In the genomic region with DNA sequence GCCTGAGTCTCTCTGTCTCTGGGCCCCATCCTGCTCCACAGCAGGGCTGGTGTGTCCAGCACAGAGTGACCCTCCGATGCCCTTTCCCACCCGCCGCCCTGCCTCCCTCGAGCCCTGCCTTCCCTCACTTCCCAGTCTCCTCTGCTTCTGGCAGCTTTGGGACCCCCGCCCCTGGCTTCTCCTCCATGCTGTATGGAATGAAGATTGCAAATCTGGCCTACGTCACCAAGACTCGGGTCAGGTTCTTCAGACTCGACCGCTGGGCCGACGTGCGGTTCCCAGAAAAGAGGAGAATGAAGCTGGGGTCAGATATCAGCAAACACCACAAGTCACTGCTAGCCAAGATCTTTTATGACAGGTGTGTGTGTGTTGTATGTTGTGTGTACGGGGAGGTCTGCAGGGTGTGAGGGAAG, we compare ENCODE assay signal across 10 cellular contexts. TPM values are rescaled to one million over a fixed set of nuclear protein-coding genes. Genes with fewer than 3 reads are reported as not detected.
DNase-seq lines count a peak whose midpoint lies in the region; ATAC-seq, FAIRE-seq and TF ChIP-seq lines count a peak whose summit lies in the region.
"Had no signal": no experiment of that assay in that cellular context is flagged by ENCODE, and none has a peak within 500 bp of the region (broad histone marks: within the 10 kb centered on the region; RNA-seq: fewer than 3 reads in every experiment).

No MANE protein-coding gene starts in this region.

- no peak overlapping the region for H3K4me3 Mint-ChIP-seq in natural killer cell treated with Interleukin-12 subunit alpha and Interleukin-12 subunit beta and Interleukin-15 and Interleukin-18, amount 100 ng/mL, for 72 hours

- peaks cover 9 to 25% of the 10 kb centered on the region in 2 donors for H3K4me1 Mint-ChIP-seq in natural killer cell treated with Interleukin-12 subunit alpha and Interleukin-12 subunit beta and Interleukin-15 and Interleukin-18, amount 100 ng/mL, for 72 hours (ENCODE audit: low read depth in 2 of 2)

- peaks cover 9% of the 10 kb centered on the region for H3K9me1 ChIP-seq in K562 (ENCODE audit: control insufficient read depth, insufficient read depth, low read length)

- WGBS in K562 (ENCODE audit: insufficient coverage, low coverage, missing lambda C conversion rate), result 25% methylated on average over 13 of the region's 13 CpGs
- 89 to 92% methylated on average over 13 of the region's 13 CpGs for WGBS in sigmoid colon, 2 donors
- 84% methylated on average over 13 of the region's 13 CpGs for WGBS in suprapubic skin
- 71% methylated on average over 13 of the region's 13 CpGs for WGBS in prostate gland

- peak overlapping the region in 1 of 2 experiments; percentile 62; a peak in 2 of 4 replicates for H3K9ac ChIP-seq in K562 (ENCODE audit: insufficient read depth in 1 of 2, low read depth in 2 of 2, low read length in 2 of 2)

- no peak overlapping the region for H2AFZ ChIP-seq in K562 (ENCODE audit: low read depth, low read length)

- peaks cover 3% of the 10 kb centered on the region; the same call in 1 of the 3 replicates for H3K79me2 ChIP-seq in K562 (ENCODE audit: control insufficient read depth, insufficient read depth, low read length)

- DNase-seq in H7 (peak; percentile 36), K562 (ENCODE audit: extremely low read depth in 1 of 4, low spot score in 3 of 4) (peak in 1 of 4 experiments; percentile 67), islet precursor cell (peak; percentile 49), sigmoid colon (no peak), suprapubic skin (ENCODE audit: low spot score in 2 of 2) (no peak), prostate gland (ENCODE audit: low spot score) (no peak)
- DNase-seq in natural killer cell treated with Interleukin-12 subunit alpha and Interleukin-12 subunit beta and Interleukin-15 and Interleukin-18, amount 100 ng/mL, for 72 hours (ENCODE audit: low spot score), result no peak
- DNase-seq: NCI-H187, RPMI8226 had no signal

- peak overlapping the region in 1 of 2 donors; percentile 70 for H3K27ac Mint-ChIP-seq in natural killer cell treated with Interleukin-12 subunit alpha and Interleukin-12 subunit beta and Interleukin-15 and Interleukin-18, amount 100 ng/mL, for 72 hours
- H3K27ac Mint-ChIP-seq: activated T-helper 2 cell treated with anti-CD3 and anti-CD28 coated beads, Interferon-gamma antibody, Interleukin-2, Interleukin-4, amounts not matched to agents 10 μg/mL and 5 μg/mL and 100 μg/mL, durations not matched to agents 14 hours and 24 hours and 36 hours had no signal

- no peak overlapping the region for H3K4me2 ChIP-seq in K562 (ENCODE audit: insufficient read depth, low read length)

- H4K20me1 ChIP-seq in K562 (replicated peaks; ENCODE audit: control insufficient read depth, insufficient read depth, low read length), result peaks cover 6% of the 10 kb centered on the region

- CTCF ChIA-PET in K562 (lab: Yijun Ruan, JAX; ENCODE audit: low intra/inter-chr PET ratio), result no interaction called here

- TF ChIP-seq RAD21 in K562 (CRISPR knock-in tag; conservative IDR thresholded peaks at IDR 0.05 in 1 of 2, IDR thresholded peaks at IDR 0.05 in 1 of 2), result no peak

- H3K9me3 Mint-ChIP-seq in natural killer cell treated with Interleukin-12 subunit alpha and Interleukin-12 subunit beta and Interleukin-15 and Interleukin-18, amount 100 ng/mL, for 72 hours, result no peaks in the 10 kb centered on the region
- H3K9me3 Mint-ChIP-seq: activated T-helper 2 cell treated with anti-CD3 and anti-CD28 coated beads, Interferon-gamma antibody, Interleukin-2, Interleukin-4, amounts not matched to agents 10 μg/mL and 5 μg/mL and 100 μg/mL, durations not matched to agents 14 hours and 24 hours and 36 hours had no signal

- no peaks in the 10 kb centered on the region for H3K27me3 Mint-ChIP-seq in natural killer cell treated with Interleukin-12 subunit alpha and Interleukin-12 subunit beta and Interleukin-15 and Interleukin-18, amount 100 ng/mL, for 72 hours

- POLR2A ChIA-PET in K562 (lab: Yijun Ruan, JAX), result interaction anchor here (0.6 to 3.2 kb wide), 5 partner anchors 9 to 102 kb away, joined by 3 to 30 read pairs (median 9); a partner anchor contains a TSS

- ATAC-seq in K562, result peak; percentile 54
- ATAC-seq in natural killer cell treated with Interleukin-12 subunit alpha and Interleukin-12 subunit beta and Interleukin-15 and Interleukin-18, amount 100 ng/mL, for 72 hours, result no peak

- H3K4me1 ChIP-seq in K562 (replicated peaks in 1 of 2; ENCODE audit: control insufficient read depth in 2 of 2, insufficient read depth in 2 of 2, low read length in 2 of 2) (peaks cover 18% of the 10 kb centered on the region in 2 experiments; a peak in 4 of 5 replicates), sigmoid colon (peaks cover 0 to 9% (median 3%) of the 10 kb centered on the region in 4 donors), suprapubic skin (peaks cover 30% of the 10 kb centered on the region), prostate gland (replicated peaks) (no peaks in the 10 kb centered on the region)

- no peak for TF ChIP-seq CTCF in K562 (IDR thresholded peaks at IDR 0.05 in 2 of 3, conservative IDR thresholded peaks at IDR 0.05 in 1 of 3; ENCODE audit: insufficient read depth in 2 of 3, low read depth in 1 of 3, low read length in 3 of 3)
- TF ChIP-seq CTCF in sigmoid colon (IDR thresholded peaks at IDR 0.05), result no peak
- no peak for TF ChIP-seq CTCF in suprapubic skin (IDR thresholded peaks at IDR 0.05)
- no peak for TF ChIP-seq CTCF in prostate gland (IDR thresholded peaks at IDR 0.05)

- H3K36me3 ChIP-seq in H7 (replicated peaks; ENCODE audit: control insufficient read depth, insufficient read depth, low read length) (peaks cover 4% of the 10 kb centered on the region), K562 (ENCODE audit: control insufficient read depth, insufficient read depth, low read length) (peaks cover 60% of the 10 kb centered on the region), sigmoid colon (peaks cover 17 to 55% (median 23%) of the 10 kb centered on the region in 4 donors), suprapubic skin (peaks cover 53% of the 10 kb centered on the region), prostate gland (peaks cover 0 to 3% of the 10 kb centered on the region in 2 donors)

- FAIRE-seq in K562 (lab: Jason Lieb, UNC), result peak; percentile 85

- TF ChIP-seq POLR2A in K562 (conservative IDR thresholded peaks at IDR 0.05) (no peak), sigmoid colon (IDR thresholded peaks at IDR 0.05) (no peak), suprapubic skin (IDR thresholded peaks at IDR 0.05) (no peak), prostate gland (IDR thresholded peaks at IDR 0.05) (no peak)

- no TSS peak for BruUV-seq in K562 (replicated peaks; lab: Mats Ljungman, UMichigan)

- H3K4me3 ChIP-seq in H7 (ENCODE audit: insufficient read depth, low read depth, low read length), result no peak overlapping the region
- H3K4me3 ChIP-seq in K562, result no peak overlapping the region
- H3K4me3 ChIP-seq in sigmoid colon, result no peak overlapping the region
- no peak overlapping the region for H3K4me3 ChIP-seq in suprapubic skin
- no peak overlapping the region for H3K4me3 ChIP-seq in prostate gland

- H3K9me3 ChIP-seq in K562 (replicated peaks; ENCODE audit: control insufficient read depth, insufficient read depth, low read depth, low read length) (no peaks in the 10 kb centered on the region), sigmoid colon (no peaks in the 10 kb centered on the region), suprapubic skin (no peaks in the 10 kb centered on the region), prostate gland (no peaks in the 10 kb centered on the region)

- no peaks in the 10 kb centered on the region for H3K27me3 ChIP-seq in H7 (ENCODE audit: control insufficient read depth, insufficient read depth, low read length)
- H3K27me3 ChIP-seq in K562 (ENCODE audit: control insufficient read depth in 2 of 2, insufficient read depth in 2 of 2, low read length in 2 of 2), result no peaks in the 10 kb centered on the region
- H3K27me3 ChIP-seq in sigmoid colon, result no peaks in the 10 kb centered on the region
- no peaks in the 10 kb centered on the region for H3K27me3 ChIP-seq in suprapubic skin
- no peaks in the 10 kb centered on the region for H3K27me3 ChIP-seq in prostate gland (replicated peaks; ENCODE audit: insufficient read depth)

- intact Hi-C loops in K562 (cut with micrococcal nuclease), result no loop called here
- intact Hi-C loops in sigmoid colon (cut with DNase I), result no loop called here
- intact Hi-C loops in prostate gland (cut with DNase I), result no loop called here

- H3K27ac ChIP-seq in K562 (ENCODE audit: extremely low read depth, low read depth, low read length) (no peak overlapping the region), sigmoid colon (peak overlapping the region in 3 of 4 donors; percentile 0 to 43 (median 39)), suprapubic skin (no peak overlapping the region), prostate gland (no peak overlapping the region)

- in situ Hi-C loops in K562 (cut with MboI), result no loop called here

- TF ChIP-seq EP300 in K562 (IDR thresholded peaks at IDR 0.05; ENCODE audit: low read length), result no peak
- TF ChIP-seq EP300 in sigmoid colon (IDR thresholded peaks at IDR 0.05), result no peak
- TF ChIP-seq EP300 in suprapubic skin (IDR thresholded peaks at IDR 0.05), result no peak

- H3K36me3 Mint-ChIP-seq in natural killer cell treated with Interleukin-12 subunit alpha and Interleukin-12 subunit beta and Interleukin-15 and Interleukin-18, amount 100 ng/mL, for 72 hours, result peaks cover 13% of the 10 kb centered on the region

RNA-seq across cellular contexts. Expression of a gene that starts 14.3 kb away (rescaled TPM):
- total RNA-seq in H7 (2014; rRNA removed; shearing (Covaris generic)), result 54.5 and 57.1 TPM in 2 replicates
- 194 and 432 TPM in 2 replicates for total RNA-seq in K562 (2011; cell fraction: chromatin; rRNA removed; ENCODE audit: low replicate concordance)
- total RNA-seq in K562 (2011; cell fraction: nucleolus; rRNA removed), result 231 and 262 TPM in 2 replicates
- total RNA-seq in K562 (2011; cell fraction: nucleoplasm; rRNA removed), result 196 and 201 TPM in 2 replicates
- total RNA-seq in K562 (2014; rRNA removed), result 46.5 and 75.8 TPM in 2 replicates
- 32.1 and 46.8 TPM in 2 replicates for total RNA-seq in K562 (2014; rRNA removed; fragmentation: Illumina TruSeq; extraction: Trizol)
- total RNA-seq in K562 (2015; rRNA removed; fragmentation: Illumina TruSeq; extraction: Trizol), result 49.5 and 50.8 TPM in 2 replicates
- total RNA-seq in K562 (2021), result 93.9 and 101 TPM in 2 replicates
- polyA plus RNA-seq in K562 (2011; rRNA removed), result 50.2 and 86.0 TPM in 2 replicates
- polyA plus RNA-seq in K562 (2011; cell fraction: cytosol; rRNA removed), result 55.2 and 72.8 TPM in 2 replicates
- 327 and 544 TPM in 2 replicates for polyA plus RNA-seq in K562 (2011; cell fraction: nucleus; rRNA removed)
- polyA plus RNA-seq in K562 (2012), result 78.3 and 153 TPM in 2 replicates
- polyA plus RNA-seq in K562 (2014; fragmentation: Illumina TruSeq; extraction: Trizol), result 101 and 105 TPM in 2 replicates
- 10 to 100 TPM; 16.7 to 39.6 TPM for polyA plus RNA-seq in K562 (2014; fragmentation: Nextera tagmentation; extraction: Ambion mirVana)
- polyA plus RNA-seq in K562 (2014; rRNA removed), result 72.0 and 92.8 TPM in 2 replicates
- polyA minus RNA-seq in K562 (2011; rRNA and poly(A)+ RNA removed), result 34.4 and 47.1 TPM in 2 replicates
- 65.8 and 66.5 TPM in 2 replicates for polyA minus RNA-seq in K562 (2011; cell fraction: cytosol; rRNA and poly(A)+ RNA removed)
- polyA minus RNA-seq in K562 (2011; cell fraction: nucleus; rRNA and poly(A)+ RNA removed), result 127 and 129 TPM in 2 replicates
- total RNA-seq in sigmoid colon, result 10 to 100 TPM; 16.5 to 43.8 (median 22.3) TPM
- polyA plus RNA-seq in sigmoid colon, result 10 to 100 TPM; 28.8 to 60.1 (median 34.2) TPM
- total RNA-seq in suprapubic skin, result 100 to 1,000 TPM in 1 of 4 donors, 10 to 100 TPM in 3; 42.8 to 147 (median 70.1) TPM
- total RNA-seq in natural killer cell treated with Interleukin-12 subunit alpha and Interleukin-12 subunit beta and Interleukin-15 and Interleukin-18, amount 100 ng/mL, for 72 hours, result 10 to 100 TPM; 71.0 to 78.0 TPM
- total RNA-seq in prostate gland, result 100 to 1,000 TPM in 1 of 2 donors, 10 to 100 TPM in 1; 47.0 to 169 TPM

RNA-seq across cellular contexts. Expression of a gene that starts 18.1 kb away (rescaled TPM):
- 71.9 and 121 TPM in 2 replicates for total RNA-seq in H7 (2014; rRNA removed; shearing (Covaris generic))
- 107 and 260 TPM in 2 replicates for total RNA-seq in K562 (2011; cell fraction: chromatin; rRNA removed; ENCODE audit: low replicate concordance)
- 237 and 244 TPM in 2 replicates for total RNA-seq in K562 (2011; cell fraction: nucleolus; rRNA removed)
- 195 and 210 TPM in 2 replicates for total RNA-seq in K562 (2011; cell fraction: nucleoplasm; rRNA removed)
- total RNA-seq in K562 (2014; rRNA removed) (275 and 287 TPM in 2 replicates), K562 (2014; rRNA removed; fragmentation: Illumina TruSeq; extraction: Trizol) (131 and 169 TPM in 2 replicates), K562 (2015; rRNA removed; fragmentation: Illumina TruSeq; extraction: Trizol) (200 and 204 TPM in 2 replicates), K562 (2021) (186 and 203 TPM in 2 replicates), sigmoid colon (100 to 1,000 TPM; 181 to 244 (median 192) TPM), suprapubic skin (100 to 1,000 TPM; 138 to 185 (median 153) TPM), prostate gland (100 to 1,000 TPM; 272 to 373 TPM)
- polyA plus RNA-seq in K562 (2011; rRNA removed) (364 and 370 TPM in 2 replicates), K562 (2014; fragmentation: Illumina TruSeq; extraction: Trizol) (336 and 344 TPM in 2 replicates), K562 (2014; fragmentation: Nextera tagmentation; extraction: Ambion mirVana) (10 to 100 TPM; 35.2 to 82.7 TPM), K562 (2014; rRNA removed) (248 and 267 TPM in 2 replicates), sigmoid colon (1,000 to 10,000 TPM in 1 of 3 donors, 100 to 1,000 TPM in 2; 443 to 1,259 (median 789) TPM)
- polyA plus RNA-seq in K562 (2011; cell fraction: cytosol; rRNA removed), result 478 and 580 TPM in 2 replicates
- 338 and 429 TPM in 2 replicates for polyA plus RNA-seq in K562 (2011; cell fraction: nucleus; rRNA removed)
- polyA plus RNA-seq in K562 (2012), result 332 and 339 TPM in 2 replicates
- 273 and 333 TPM in 2 replicates for polyA minus RNA-seq in K562 (2011; rRNA and poly(A)+ RNA removed)
- polyA minus RNA-seq in K562 (2011; cell fraction: cytosol; rRNA and poly(A)+ RNA removed), result 125 and 156 TPM in 2 replicates
- polyA minus RNA-seq in K562 (2011; cell fraction: nucleus; rRNA and poly(A)+ RNA removed), result 103 and 138 TPM in 2 replicates
- 100 to 1,000 TPM in 1 of 2 donors, 10 to 100 TPM in 1; 77.2 to 132 TPM for total RNA-seq in natural killer cell treated with Interleukin-12 subunit alpha and Interleukin-12 subunit beta and Interleukin-15 and Interleukin-18, amount 100 ng/mL, for 72 hours

RNA-seq across cellular contexts. Expression of a gene that starts 26.3 kb away (rescaled TPM):
- 4.6 and 7.7 TPM in 2 replicates for total RNA-seq in H7 (2014; rRNA removed; shearing (Covaris generic))
- 6.3 and 17.9 TPM in 2 replicates for total RNA-seq in K562 (2011; cell fraction: chromatin; rRNA removed; ENCODE audit: low replicate concordance)
- 12.8 and 15.3 TPM in 2 replicates for total RNA-seq in K562 (2011; cell fraction: nucleolus; rRNA removed)
- total RNA-seq in K562 (2011; cell fraction: nucleoplasm; rRNA removed), result 9.6 and 9.9 TPM in 2 replicates
- total RNA-seq in K562 (2014; rRNA removed) (6.0 and 6.5 TPM in 2 replicates), K562 (2014; rRNA removed; fragmentation: Illumina TruSeq; extraction: Trizol) (1.2 and 1.3 TPM in 2 replicates), K562 (2015; rRNA removed; fragmentation: Illumina TruSeq; extraction: Trizol) (0.98 and 1.1 TPM in 2 replicates), K562 (2021) (5.1 and 7.1 TPM in 2 replicates), sigmoid colon (1 to 10 TPM in 3 of 4 donors, under 1 TPM in 1; 0.36 to 1.6 (median 1.4) TPM), suprapubic skin (10 to 100 TPM in 3 of 4 donors, 1 to 10 TPM in 1; 6.6 to 22.1 (median 13.4) TPM), prostate gland (10 to 100 TPM in 1 of 2 donors, 1 to 10 TPM in 1; 2.0 to 16.8 TPM)
- polyA plus RNA-seq in K562 (2011; rRNA removed) (10.5 and 18.4 TPM in 2 replicates), K562 (2014; fragmentation: Illumina TruSeq; extraction: Trizol) (4.2 and 5.0 TPM in 2 replicates), K562 (2014; fragmentation: Nextera tagmentation; extraction: Ambion mirVana) (under 1 TPM; 0.25 to 0.31 TPM), K562 (2014; rRNA removed) (8.2 and 8.5 TPM in 2 replicates), sigmoid colon (1 to 10 TPM in 1 of 3 donors, under 1 TPM in 2; 0.60 to 2.5 (median 0.92) TPM)
- polyA plus RNA-seq in K562 (2011; cell fraction: cytosol; rRNA removed), result 20.6 and 20.7 TPM in 2 replicates
- 80.5 and 82.8 TPM in 2 replicates for polyA plus RNA-seq in K562 (2011; cell fraction: nucleus; rRNA removed)
- polyA plus RNA-seq in K562 (2012), result 3.0 and 3.4 TPM in 2 replicates
- 2.1 and 3.8 TPM in 2 replicates for polyA minus RNA-seq in K562 (2011; rRNA and poly(A)+ RNA removed)
- polyA minus RNA-seq in K562 (2011; cell fraction: cytosol; rRNA and poly(A)+ RNA removed), result 3.0 and 6.5 TPM in 2 replicates
- polyA minus RNA-seq in K562 (2011; cell fraction: nucleus; rRNA and poly(A)+ RNA removed), result 7.4 and 9.1 TPM in 2 replicates
- total RNA-seq in natural killer cell treated with Interleukin-12 subunit alpha and Interleukin-12 subunit beta and Interleukin-15 and Interleukin-18, amount 100 ng/mL, for 72 hours, result not detected

Comparison
In these comparisons a context has a peak if more than half of its experiments do, and no peak if none do; other contexts are left out.
1. DNase-seq: peak in H7 (single experiment) and islet precursor cell (single experiment); none in sigmoid colon (single experiment), suprapubic skin (0 of 2), natural killer cell treated with Interleukin-12 subunit alpha and Interleukin-12 subunit beta and Interleukin-15 and Interleukin-18, amount 100 ng/mL, for 72 hours (single experiment) and prostate gland (single experiment).
2. H3K27ac ChIP-seq: peak in sigmoid colon (3 of 4); none in K562 (single experiment), suprapubic skin (single experiment) and prostate gland (0 of 2).